ENCODE assay signal across 21 cellular contexts in the genomic region with DNA sequence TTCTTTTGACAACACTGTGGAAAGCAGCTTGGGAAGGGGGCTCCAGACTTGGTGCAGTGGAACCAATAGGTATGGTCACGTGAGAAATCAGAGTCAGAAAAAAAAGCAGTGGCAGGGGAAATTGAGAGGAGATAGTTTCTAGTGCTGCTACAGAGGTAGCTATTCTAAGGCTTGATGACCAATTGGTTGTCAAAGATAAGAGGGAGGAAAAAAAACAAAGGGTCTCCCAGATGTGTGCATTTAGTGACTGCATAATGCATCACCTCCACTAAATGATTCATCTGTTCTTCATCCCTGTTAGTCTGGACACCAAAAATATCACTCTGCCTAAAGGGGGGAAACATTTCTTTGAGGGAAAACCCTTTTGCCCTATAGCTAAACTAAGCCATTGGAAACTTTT. TPM values are rescaled to one million over a fixed set of nuclear protein-coding genes. Genes with fewer than 3 reads are reported as not detected.
DNase-seq lines count a peak whose midpoint lies in the region; ATAC-seq and TF ChIP-seq lines count a peak whose summit lies in the region.
"Had no signal": no experiment of that assay in that cellular context is flagged by ENCODE, and none has a peak within 500 bp of the region (broad histone marks: within the 10 kb centered on the region; RNA-seq: fewer than 3 reads in every experiment).

No MANE protein-coding gene starts in this region.

- no peak overlapping the region for H2AK5ac ChIP-seq in neuronal stem cell (ENCODE audit: low read depth, low read length)

- H3K27ac Mint-ChIP-seq in activated T-cell treated with anti-CD3 and anti-CD28 coated beads, Interleukin-2, amount 50 U/mL, for 24 hours: no peak overlapping the region
- H3K27ac Mint-ChIP-seq: activated B cell treated with CpG ODN at 0.5 μM for 24 hours; CD8-positive, alpha-beta memory T cell; T-helper 17 cell had no signal

- no peaks in the 10 kb centered on the region for H4K20me1 ChIP-seq in HCT116 (ENCODE audit: insufficient read depth)

- H3K9me3 ChIP-seq in HCT116 (ENCODE audit: control insufficient read depth in 1 of 2, insufficient read depth in 1 of 2, low read depth in 1 of 2, low read length in 2 of 2) (no peaks in the 10 kb centered on the region), SJSA1 (replicated peaks) (no peaks in the 10 kb centered on the region), neuronal stem cell (replicated peaks in 1 of 2; ENCODE audit: control insufficient read depth in 2 of 2, insufficient read depth in 1 of 2, low read depth in 1 of 2, low read length in 2 of 2) (peaks cover 3 to 18% of the 10 kb centered on the region in 2 donors)
- H3K9me3 ChIP-seq: left ventricle myocardium inferior, ovary, uterus had no signal

- H3K4me2 ChIP-seq in HCT116 (ENCODE audit: low read length): peak overlapping the region; percentile 69
- H3K4me2 ChIP-seq in neuronal stem cell (ENCODE audit: insufficient read depth, low read length, poor library complexity, severe bottlenecking): no peak overlapping the region

- DNase-seq in A172 (ENCODE audit: low spot score): peak; percentile 83
- peak; percentile 61 for DNase-seq in HCT116 (ENCODE audit: low read depth, low spot score)
- DNase-seq in SJSA1 (ENCODE audit: low read depth in 1 of 2, low spot score in 2 of 2): peak in 1 of 2 experiments; percentile 13
- peak; percentile 88 for DNase-seq in fibroblast of mammary gland (ENCODE audit: low read depth)
- no peak for DNase-seq in activated T-cell treated with anti-CD3 and anti-CD28 coated beads, Interleukin-2, amount 50 U/mL, for 24 hours
- DNase-seq in neuronal stem cell (ENCODE audit: low spot score): no peak
- no peak for DNase-seq in epidermal melanocyte (ENCODE audit: insufficient read length, low spot score)
- DNase-seq in NCI-H345 treated with DMSO at 0.1 percent for 48 hours (lab: John Stamatoyannopoulos, UW; ENCODE audit: unreplicated experiment): no peak
- DNase-seq: activated B cell treated with CpG ODN at 0.5 μM for 24 hours; activated gamma-delta T cell; anterior cingulate cortex; CD8-positive, alpha-beta memory T cell; cortex of kidney; left ventricle myocardium inferior; NCI-H446; ovary; SHP77 treated with DMSO at 0.1 percent for 48 hours; stimulated activated CD4-positive, alpha-beta T cell treated with anti-CD3 and anti-CD28 coated beads, Interleukin-2, amount 100 ng/mL, for 24 hours; T-helper 17 cell; uterus had no signal

- H3K9me2 ChIP-seq in HCT116 (ENCODE audit: insufficient read depth): no peaks in the 10 kb centered on the region

- H3K9ac ChIP-seq in HCT116 (ENCODE audit: low read length): 0 out of 2 replicates have a peak overlapping the region, but pooled peaks have one; percentile 28
- no peak overlapping the region for H3K9ac ChIP-seq in neuronal stem cell (ENCODE audit: low read depth, low read length, poor library complexity)

- peaks cover 17% of the 10 kb centered on the region for H3K4me1 Mint-ChIP-seq in activated T-cell treated with anti-CD3 and anti-CD28 coated beads, Interleukin-2, amount 50 U/mL, for 24 hours (ENCODE audit: low read depth)

- peak; percentile 74 for ATAC-seq in HCT116
- ATAC-seq: sciatic nerve, T-helper 17 cell had no signal

- RAD21 ChIA-PET in HCT116 (lab: Charles Lee; ENCODE audit: low non-redundant PET in 1 of 2, low total read pairs in 2 of 2, uncharacterized antibody in 2 of 2, unreplicated experiment in 2 of 2): no interaction called here

- H2AFZ ChIP-seq in HCT116 (ENCODE audit: low read depth, low read length, poor library complexity, severe bottlenecking) (no peak overlapping the region), neuronal stem cell (ENCODE audit: low read length) (no peak overlapping the region)

- intact Hi-C loops in HCT116 (cut with micrococcal nuclease): no loop called here

- H3K27ac ChIP-seq in HCT116 (ENCODE audit: low read depth, low read length): peak overlapping the region; percentile 41; the same call in 1 of the 2 replicates
- peak overlapping the region; percentile 21 for H3K27ac ChIP-seq in SJSA1
- no peak overlapping the region for H3K27ac ChIP-seq in neuronal stem cell (replicated peaks; ENCODE audit: low read length)
- H3K27ac ChIP-seq: left ventricle myocardium inferior, ovary, uterus had no signal

- TF ChIP-seq CTCF in HCT116 (IDR thresholded peaks at IDR 0.05 in 2 of 3, conservative IDR thresholded peaks at IDR 0.05 in 1 of 3; ENCODE audit: borderline replicate concordance in 1 of 3, insufficient read depth in 1 of 3, low read depth in 2 of 3, low read length in 2 of 3) (no peak), fibroblast of mammary gland (conservative IDR thresholded peaks at IDR 0.05; ENCODE audit: control insufficient read depth, insufficient read depth, low read depth, low read length) (no peak)

- no peaks in the 10 kb centered on the region for H3K27me3 Mint-ChIP-seq in activated T-cell treated with anti-CD3 and anti-CD28 coated beads, Interleukin-2, amount 50 U/mL, for 24 hours
- H3K27me3 Mint-ChIP-seq: activated B cell treated with CpG ODN at 0.5 μM for 24 hours; CD8-positive, alpha-beta memory T cell; T-helper 17 cell had no signal

- H3K36me3 ChIP-seq in HCT116 (ENCODE audit: control insufficient read depth in 1 of 2, insufficient read depth in 2 of 2, low read length in 2 of 2) (no peaks in the 10 kb centered on the region), SJSA1 (no peaks in the 10 kb centered on the region), neuronal stem cell (replicated peaks in 1 of 2; ENCODE audit: control insufficient read depth in 2 of 2, insufficient read depth in 2 of 2, low read length in 2 of 2) (peaks cover 0 to 1% of the 10 kb centered on the region in 2 donors)
- H3K36me3 ChIP-seq: left ventricle myocardium inferior, ovary, uterus had no signal

- H3K4me3 ChIP-seq in HCT116 (replicated peaks in 1 of 2; ENCODE audit: low read depth in 1 of 2, low read length in 2 of 2): no peak overlapping the region
- no peak overlapping the region for H3K4me3 ChIP-seq in SJSA1
- no peak overlapping the region for H3K4me3 ChIP-seq in fibroblast of mammary gland (ENCODE audit: control insufficient read depth, low read depth, low read length)
- H3K4me3 ChIP-seq in neuronal stem cell (ENCODE audit: low read length in 2 of 2): no peak overlapping the region
- H3K4me3 ChIP-seq: left ventricle myocardium inferior, ovary, uterus had no signal

- CTCF ChIA-PET in HCT116 (lab: Charles Lee): interaction anchor here (1.2 to 2.6 kb wide), 2 partner anchors 10 to 13 kb away, joined by 3 to 7 read pairs; no protein-coding TSS in a partner anchor

- H3K4me1 ChIP-seq in HCT116 (ENCODE audit: control insufficient read depth in 1 of 2, insufficient read depth in 2 of 2, low read length in 2 of 2) (peaks cover 13 to 33% of the 10 kb centered on the region in 2 experiments), SJSA1 (replicated peaks) (peaks cover 27% of the 10 kb centered on the region), neuronal stem cell (ENCODE audit: control insufficient read depth in 2 of 2, insufficient read depth in 1 of 2, low read depth in 1 of 2, low read length in 2 of 2) (no peaks in the 10 kb centered on the region)
- H3K4me1 ChIP-seq: left ventricle myocardium inferior, uterus had no signal

- no peak overlapping the region for H3K14ac ChIP-seq in neuronal stem cell (ENCODE audit: low read length)

- no peak; the same call in 1 of the 2 replicates for TF ChIP-seq RAD21 in HCT116 (IDR thresholded peaks at IDR 0.05; ENCODE audit: low read depth)

- no peak overlapping the region for H4K91ac ChIP-seq in neuronal stem cell (ENCODE audit: low read depth, low read length, poor library complexity)

- no peak for TF ChIP-seq POLR2A in HCT116 (IDR thresholded peaks at IDR 0.05; ENCODE audit: borderline replicate concordance, extremely low read depth, insufficient read depth, insufficient read length)

- H3K4ac ChIP-seq in neuronal stem cell (ENCODE audit: low read length): no peak overlapping the region

- POLR2A ChIA-PET in HCT116 (lab: Charles Lee): interaction anchor here (0.9 to 2.6 kb wide), 2 partner anchors 10 to 12 kb away, joined by 3 to 18 read pairs; no protein-coding TSS in a partner anchor

- H3K23ac ChIP-seq in neuronal stem cell (ENCODE audit: low read depth, low read length, poor library complexity): no peak overlapping the region

- no peaks in the 10 kb centered on the region for H3K27me3 ChIP-seq in HCT116 (ENCODE audit: insufficient read depth, low read length)
- H3K27me3 ChIP-seq in SJSA1 (replicated peaks): no peaks in the 10 kb centered on the region
- H3K27me3 ChIP-seq in neuronal stem cell (ENCODE audit: control insufficient read depth in 3 of 3, insufficient read depth in 3 of 3, low read depth in 1 of 3, low read length in 3 of 3): no peaks in the 10 kb centered on the region
- H3K27me3 ChIP-seq: ovary, uterus had no signal

- H3K18ac ChIP-seq in neuronal stem cell (ENCODE audit: low read length): no peak overlapping the region

- H2BK15ac ChIP-seq in neuronal stem cell (ENCODE audit: low read length): no peak overlapping the region

- BruUV-seq in HCT116 (replicated peaks; lab: Mats Ljungman, UMichigan): no TSS peak

- peaks cover 8% of the 10 kb centered on the region for H3K9me3 Mint-ChIP-seq in activated T-cell treated with anti-CD3 and anti-CD28 coated beads, Interleukin-2, amount 50 U/mL, for 24 hours

- H4K8ac ChIP-seq in neuronal stem cell (ENCODE audit: low read depth, low read length): no peak overlapping the region

- no peaks in the 10 kb centered on the region for H3K79me2 ChIP-seq in HCT116 (ENCODE audit: insufficient read depth, low read length)

- no peak overlapping the region for H2BK120ac ChIP-seq in neuronal stem cell (ENCODE audit: low read depth, low read length)

- H3K79me1 ChIP-seq in neuronal stem cell (ENCODE audit: low read depth, low read length): peaks cover 1% of the 10 kb centered on the region

- no CpG with 5 or more reads among the region's 1 CpG for WGBS in neuronal stem cell (ENCODE audit: extremely low coverage in 2 of 2, insufficient read length in 2 of 2, insufficient replicate concordance in 1 of 2), 2 donors

- no peak overlapping the region for H2BK5ac ChIP-seq in neuronal stem cell (ENCODE audit: low read length)

- no peak overlapping the region for H3K4me3 Mint-ChIP-seq in activated T-cell treated with anti-CD3 and anti-CD28 coated beads, Interleukin-2, amount 50 U/mL, for 24 hours
- H3K4me3 Mint-ChIP-seq: activated B cell treated with CpG ODN at 0.5 μM for 24 hours; CD8-positive, alpha-beta memory T cell; T-helper 17 cell had no signal

- no peak overlapping the region for H2BK12ac ChIP-seq in neuronal stem cell (ENCODE audit: low read length)

- peaks cover 49% of the 10 kb centered on the region for H3K36me3 Mint-ChIP-seq in activated T-cell treated with anti-CD3 and anti-CD28 coated beads, Interleukin-2, amount 50 U/mL, for 24 hours (ENCODE audit: low read depth)

RNA-seq across cellular contexts. Expression of gene PIGL, which starts 56.5 kb away (rescaled TPM):
- 16.4 and 29.3 TPM in 2 replicates for total RNA-seq in A172 (2014; rRNA removed; shearing (Covaris generic))
- 36.8 TPM for total RNA-seq in HCT116 (2021; ENCODE audit: unreplicated experiment)
- polyA plus RNA-seq in HCT116 (2012): 34.4 and 40.5 TPM in 2 replicates
- total RNA-seq in SJSA1 (2014; rRNA removed; shearing (Covaris generic)): 1.9 and 15.9 TPM in 2 replicates
- polyA plus RNA-seq in neuronal stem cell (2013, experiment 1 of 2): 28.5 TPM
- 26.6 TPM for polyA plus RNA-seq in neuronal stem cell (2013, experiment 2 of 2)

RNA-seq across cellular contexts. Expression of gene NCOR1, which starts 58.2 kb away (rescaled TPM):
- total RNA-seq in A172 (2014; rRNA removed; shearing (Covaris generic)): 73.1 and 95.9 TPM in 2 replicates
- 43.7 TPM for total RNA-seq in HCT116 (2021; ENCODE audit: unreplicated experiment)
- 17.2 and 28.6 TPM in 2 replicates for polyA plus RNA-seq in HCT116 (2012)
- total RNA-seq in SJSA1 (2014; rRNA removed; shearing (Covaris generic)): 45.6 and 56.9 TPM in 2 replicates
- polyA plus RNA-seq in neuronal stem cell (2013, experiment 1 of 2): 42.7 TPM
- 46.7 TPM for polyA plus RNA-seq in neuronal stem cell (2013, experiment 2 of 2)

Comparison
In these comparisons a context has a peak if more than half of its experiments do, and no peak if none do; other contexts are left out.
1. DNase-seq: peak in A172 (single experiment), HCT116 (single experiment) and fibroblast of mammary gland (single experiment); none in activated T-cell treated with anti-CD3 and anti-CD28 coated beads, Interleukin-2, amount 50 U/mL, for 24 hours (single experiment), neuronal stem cell (single experiment), epidermal melanocyte (single experiment) and NCI-H345 treated with DMSO at 0.1 percent for 48 hours (single experiment).